Comparison of ENCODE assay signal across 9 cellular contexts in the genomic region with DNA sequence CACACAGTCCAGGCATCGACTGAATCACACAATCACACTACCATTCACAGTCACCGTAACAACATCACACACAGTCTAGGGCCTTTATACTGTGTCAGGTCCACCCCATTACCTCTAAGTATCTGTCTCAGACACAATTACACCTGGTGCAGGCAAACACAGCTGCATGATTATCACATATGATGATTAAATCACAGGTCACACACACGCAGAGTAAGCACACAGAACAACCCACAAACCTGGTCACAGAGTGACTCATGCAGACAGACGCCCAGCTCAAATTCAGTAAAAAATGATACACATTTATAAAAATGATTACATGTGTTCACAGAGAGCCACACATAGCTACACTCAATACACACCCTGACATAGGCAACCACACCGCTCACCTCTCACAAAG. TPM values are rescaled to one million over a fixed set of nuclear protein-coding genes. Genes with fewer than 3 reads are reported as not detected.
DNase-seq lines count a peak whose midpoint lies in the region; ATAC-seq lines count a peak whose summit lies in the region.
"Had no signal": no experiment of that assay in that cellular context is flagged by ENCODE, and none has a peak within 500 bp of the region (broad histone marks: within the 10 kb centered on the region; RNA-seq: fewer than 3 reads in every experiment).

No MANE protein-coding gene starts in this region.

- no peak overlapping the region for H3K27ac Mint-ChIP-seq in activated CD4-positive, alpha-beta T cell treated with anti-CD3 and anti-CD28 coated beads for 36 hours
- H3K27ac Mint-ChIP-seq in CD8-positive, alpha-beta memory T cell = no peak overlapping the region

- H3K27me3 Mint-ChIP-seq in activated CD4-positive, alpha-beta T cell treated with anti-CD3 and anti-CD28 coated beads for 36 hours = no peaks in the 10 kb centered on the region
- H3K27me3 Mint-ChIP-seq in CD8-positive, alpha-beta memory T cell = no peaks in the 10 kb centered on the region

- H3K4me3 Mint-ChIP-seq in activated CD4-positive, alpha-beta T cell treated with anti-CD3 and anti-CD28 coated beads for 36 hours = no peak overlapping the region
- no peak overlapping the region for H3K4me3 Mint-ChIP-seq in CD8-positive, alpha-beta memory T cell

- intact Hi-C loops in activated CD4-positive, alpha-beta T cell treated with anti-CD3 and anti-CD28 coated beads for 36 hours (cut with DNase I, micrococcal nuclease) = loop anchor here (1.0 to 2.0 kb wide), 6 partner anchors 20 to 115 kb away; a partner anchor contains a TSS

- no peaks in the 10 kb centered on the region for H3K27me3 ChIP-seq in CD8-positive, alpha-beta memory T cell (ENCODE audit: insufficient read depth, low read length, poor library complexity, severe bottlenecking)
- H3K27me3 ChIP-seq: ascending aorta had no signal

- H3K36me3 ChIP-seq in CD8-positive, alpha-beta memory T cell (ENCODE audit: insufficient read depth, low read length) = no peaks in the 10 kb centered on the region
- H3K36me3 ChIP-seq: ascending aorta had no signal

- peaks cover 30% of the 10 kb centered on the region for H3K4me1 ChIP-seq in CD8-positive, alpha-beta memory T cell (ENCODE audit: insufficient read depth, low read length)

- no peaks in the 10 kb centered on the region for H3K9me3 Mint-ChIP-seq in activated CD4-positive, alpha-beta T cell treated with anti-CD3 and anti-CD28 coated beads for 36 hours (ENCODE audit: low read depth)
- no peaks in the 10 kb centered on the region for H3K9me3 Mint-ChIP-seq in CD8-positive, alpha-beta memory T cell

- no peaks in the 10 kb centered on the region for H3K9me3 ChIP-seq in CD8-positive, alpha-beta memory T cell (ENCODE audit: low read length)
- H3K9me3 ChIP-seq: ascending aorta had no signal

- peaks cover 4% of the 10 kb centered on the region for H3K4me1 Mint-ChIP-seq in activated CD4-positive, alpha-beta T cell treated with anti-CD3 and anti-CD28 coated beads for 36 hours
- peaks cover 0 to 8% (median 0%) of the 10 kb centered on the region in 3 donors for H3K4me1 Mint-ChIP-seq in CD8-positive, alpha-beta memory T cell

- CTCF ChIA-PET in activated CD4-positive, alpha-beta T cell treated with anti-CD3 and anti-CD28 coated beads for 36 hours (lab: Charles Lee) = no interaction called here
- CTCF ChIA-PET in CD8-positive, alpha-beta memory T cell (lab: Charles Lee) = interaction anchor here (1.1 to 2.1 kb wide), 2 partner anchors 19 to 38 kb away, joined by 3 to 6 read pairs; a partner anchor contains a TSS

- POLR2A ChIA-PET in activated CD4-positive, alpha-beta T cell treated with anti-CD3 and anti-CD28 coated beads for 36 hours (lab: Charles Lee) = no interaction called here
- POLR2A ChIA-PET in CD8-positive, alpha-beta memory T cell (lab: Charles Lee) = interaction anchor here (1.6 kb wide), 1 partner anchor 37 kb away, joined by 8 read pairs; a partner anchor contains a TSS

- ATAC-seq in activated CD4-positive, alpha-beta T cell treated with anti-CD3 and anti-CD28 coated beads for 36 hours = no peak

- peak overlapping the region; percentile 77 for H3K27ac ChIP-seq in epithelial cell of prostate
- no peak overlapping the region for H3K27ac ChIP-seq in CD8-positive, alpha-beta memory T cell (ENCODE audit: low read depth, low read length)

- DNase-seq in activated CD4-positive, alpha-beta T cell treated with anti-CD3 and anti-CD28 coated beads for 36 hours = peak; percentile 38
- no peak for DNase-seq in activated CD4-positive, alpha-beta T cell treated with anti-CD3 and anti-CD28 coated beads, Interleukin-2, amount 50 U/mL, for 4 hours
- DNase-seq in NCI-H748 (lab: John Stamatoyannopoulos, UW; ENCODE audit: unreplicated experiment) (peak; percentile 57), epithelial cell of prostate (ENCODE audit: low read depth, low spot score) (peak; percentile 52), skeletal muscle cell (ENCODE audit: low read depth) (no peak), Ammon's horn (ENCODE audit: low spot score) (no peak), NK-92 (lab: John Stamatoyannopoulos, UW; ENCODE audit: unreplicated experiment) (no peak)
- no peak for DNase-seq in CD8-positive, alpha-beta memory T cell

- peak overlapping the region; percentile 82 for H3K4me3 ChIP-seq in skeletal muscle cell (ENCODE audit: low read depth, low read length)
- H3K4me3 ChIP-seq in CD8-positive, alpha-beta memory T cell (ENCODE audit: low read length) = no peak overlapping the region

- H3K36me3 Mint-ChIP-seq in activated CD4-positive, alpha-beta T cell treated with anti-CD3 and anti-CD28 coated beads for 36 hours (ENCODE audit: low read depth) = no peaks in the 10 kb centered on the region
- H3K36me3 Mint-ChIP-seq in CD8-positive, alpha-beta memory T cell = peaks cover 1 to 7% (median 4%) of the 10 kb centered on the region in 3 donors

RNA-seq across cellular contexts. Expression of a gene that starts 1.2 kb away (rescaled TPM):
- 1 to 10 TPM; 3.1 to 3.8 TPM for total RNA-seq in activated CD4-positive, alpha-beta T cell treated with anti-CD3 and anti-CD28 coated beads for 36 hours
- 1 to 10 TPM; 5.3 to 5.7 TPM for total RNA-seq in CD8-positive, alpha-beta memory T cell
- polyA plus RNA-seq in CD8-positive, alpha-beta memory T cell = 2.7 TPM

RNA-seq across cellular contexts. Expression of a gene that starts 20.4 kb away (rescaled TPM):
- 10 to 100 TPM; 38.6 to 53.6 TPM for total RNA-seq in activated CD4-positive, alpha-beta T cell treated with anti-CD3 and anti-CD28 coated beads for 36 hours
- total RNA-seq in CD8-positive, alpha-beta memory T cell = 100 to 1,000 TPM; 100 to 102 TPM
- polyA plus RNA-seq in CD8-positive, alpha-beta memory T cell = 84.6 TPM

RNA-seq across cellular contexts. Expression of a gene that starts 27.7 kb away (rescaled TPM):
- 1 to 10 TPM; 2.9 to 4.7 TPM for total RNA-seq in activated CD4-positive, alpha-beta T cell treated with anti-CD3 and anti-CD28 coated beads for 36 hours
- 10 to 100 TPM; 16.8 to 18.1 TPM for total RNA-seq in CD8-positive, alpha-beta memory T cell
- polyA plus RNA-seq in CD8-positive, alpha-beta memory T cell = 70.8 TPM

RNA-seq across cellular contexts. Expression of a gene that starts 36.9 kb away (rescaled TPM):
- total RNA-seq in activated CD4-positive, alpha-beta T cell treated with anti-CD3 and anti-CD28 coated beads for 36 hours = 1 to 10 TPM; 1.1 to 1.5 TPM
- total RNA-seq in CD8-positive, alpha-beta memory T cell = 1 to 10 TPM; 1.7 TPM
- polyA plus RNA-seq in CD8-positive, alpha-beta memory T cell = 1.0 TPM
- total RNA-seq: ascending aorta had no signal

RNA-seq across cellular contexts. Expression of a gene that starts 46.9 kb away (rescaled TPM):
- total RNA-seq in activated CD4-positive, alpha-beta T cell treated with anti-CD3 and anti-CD28 coated beads for 36 hours = 1 to 10 TPM; 4.4 to 4.5 TPM
- 1 to 10 TPM; 4.4 to 4.5 TPM for total RNA-seq in CD8-positive, alpha-beta memory T cell
- 1.0 TPM for polyA plus RNA-seq in CD8-positive, alpha-beta memory T cell

Comparison
In these comparisons a context has a peak if more than half of its experiments do, and no peak if none do; other contexts are left out.
1. DNase-seq: peak in activated CD4-positive, alpha-beta T cell treated with anti-CD3 and anti-CD28 coated beads for 36 hours (single experiment), NCI-H748 (single experiment) and epithelial cell of prostate (single experiment); none in activated CD4-positive, alpha-beta T cell treated with anti-CD3 and anti-CD28 coated beads, Interleukin-2, amount 50 U/mL, for 4 hours (0 of 2), skeletal muscle cell (single experiment), Ammon's horn (single experiment), NK-92 (single experiment) and CD8-positive, alpha-beta memory T cell (0 of 5).